Comparison of ENCODE assay signal across 8 cellular contexts in the genomic region with DNA sequence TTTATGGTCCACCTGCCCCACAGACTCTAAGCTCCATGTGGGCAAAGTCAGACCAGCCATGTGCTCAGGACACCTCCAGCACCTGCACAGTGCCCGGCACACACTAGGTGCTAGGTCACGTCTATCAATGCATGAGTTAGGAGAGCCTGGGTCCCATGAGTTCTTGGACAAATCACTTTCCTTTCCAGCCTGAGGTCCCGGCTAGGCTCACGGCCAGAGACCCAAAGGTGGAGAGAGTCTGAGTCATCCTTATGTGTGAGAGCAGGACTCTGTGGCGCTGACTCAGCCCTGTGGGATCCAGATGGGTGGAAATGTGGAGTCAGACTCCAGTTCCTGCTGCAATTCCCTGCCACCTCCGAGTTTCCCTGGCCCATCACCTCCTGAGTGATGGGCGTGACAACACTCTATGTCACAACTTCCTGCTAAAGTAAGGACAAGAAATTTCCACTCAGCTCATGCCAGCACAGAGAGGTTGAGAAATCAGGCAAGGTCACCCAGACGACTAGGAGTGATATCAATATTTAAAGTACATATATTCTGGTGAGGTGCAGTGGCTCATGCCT. TPM values are rescaled to one million over a fixed set of nuclear protein-coding genes. Genes with fewer than 3 reads are reported as not detected.
DNase-seq lines count a peak whose midpoint lies in the region; ATAC-seq and TF ChIP-seq lines count a peak whose summit lies in the region.

No MANE protein-coding gene starts in this region.

- peak overlapping the region; percentile 93 for H3K27ac Mint-ChIP-seq in MCF 10A (ENCODE audit: low read depth, unreplicated experiment)

- peaks cover 33% of the 10 kb centered on the region for H3K4me1 Mint-ChIP-seq in MCF 10A (ENCODE audit: insufficient read depth, unreplicated experiment)

- no peaks in the 10 kb centered on the region for H3K27me3 Mint-ChIP-seq in MCF 10A (ENCODE audit: insufficient read depth, unreplicated experiment)

- TF ChIP-seq POLR2A in lower leg skin (IDR thresholded peaks at IDR 0.05): no peak

- H3K9me3 ChIP-seq in aorta (ENCODE audit: control insufficient read depth, low read length): no peaks in the 10 kb centered on the region
- no peaks in the 10 kb centered on the region for H3K9me3 ChIP-seq in WERI-Rb-1 (ENCODE audit: severe bottlenecking)

- TF ChIP-seq CTCF in MCF 10A (IDR thresholded peaks at IDR 0.05; ENCODE audit: unreplicated experiment) (no peak), lower leg skin (IDR thresholded peaks at IDR 0.05) (no peak), WERI-Rb-1 (IDR thresholded peaks at IDR 0.05; ENCODE audit: low read depth, low read length) (no peak)

- no peak overlapping the region for H3K4me3 Mint-ChIP-seq in MCF 10A (ENCODE audit: unreplicated experiment)

- ATAC-seq in aorta (ENCODE audit: low FRiP score) (peak; percentile 27), GM19035 (IDR thresholded peaks at IDR 0.05; ENCODE audit: unreplicated experiment) (no peak)

- H3K27me3 ChIP-seq in aorta (ENCODE audit: control insufficient read depth in 1 of 2, insufficient read depth in 2 of 2, low read length in 1 of 2) (no peaks in the 10 kb centered on the region), WERI-Rb-1 (ENCODE audit: insufficient read depth, low read depth, severe bottlenecking) (peaks cover 3% of the 10 kb centered on the region)

- 23 to 31% methylated on average over 8 of the region's 8 CpGs for WGBS in lower leg skin, 2 donors
- 26 to 35% methylated on average over 8 of the region's 8 CpGs for WGBS in aorta, 2 donors

- DNase-seq in AG20443 (ENCODE audit: low spot score): peak; percentile 89
- peak; percentile 100 for DNase-seq in M059J (ENCODE audit: low read depth)
- DNase-seq in MCF 10A (ENCODE audit: unreplicated experiment): peak; percentile 100
- DNase-seq in lower leg skin (ENCODE audit: low spot score in 2 of 2): peak; percentile 95 to 98
- DNase-seq in aorta: peak; percentile 96 to 97
- no peak for DNase-seq in effector CD4-positive, alpha-beta T cell
- DNase-seq in WERI-Rb-1: no peak

- H3K4me3 ChIP-seq in lower leg skin (ENCODE audit: low read depth, poor library complexity, severe bottlenecking): no peak overlapping the region
- H3K4me3 ChIP-seq in aorta (ENCODE audit: low read length in 2 of 2): no peak overlapping the region
- H3K4me3 ChIP-seq in WERI-Rb-1 (ENCODE audit: low read depth, low read length): no peak overlapping the region

- intact Hi-C loops in MCF 10A (cut with micrococcal nuclease): loop anchor here (1.0 to 5.0 kb wide), 3 partner anchors 117 to 179 kb away; partner anchors contain the start of genes CDK9 and FPGS
- intact Hi-C loops in lower leg skin (cut with DNase I; ENCODE audit: low total_unique reads): no loop called here
- intact Hi-C loops in aorta (cut with DNase I): loop anchor here (5.0 kb wide), 2 partner anchors 42 to 132 kb away; partner anchors contain the start of genes AK1 (in 1 of the 2) and CDK9 (in 1 of the 2)

- no peaks in the 10 kb centered on the region for H3K36me3 Mint-ChIP-seq in MCF 10A (ENCODE audit: insufficient read depth, unreplicated experiment)

- H3K9me3 Mint-ChIP-seq in MCF 10A (ENCODE audit: unreplicated experiment): no peaks in the 10 kb centered on the region

- no peak overlapping the region for H3K27ac ChIP-seq in aorta (ENCODE audit: low read depth in 1 of 2, low read length in 2 of 2)
- no peak overlapping the region for H3K27ac ChIP-seq in WERI-Rb-1

- H3K36me3 ChIP-seq in aorta (ENCODE audit: control insufficient read depth in 1 of 2, insufficient read depth in 2 of 2, low read length in 1 of 2): no peaks in the 10 kb centered on the region
- no peaks in the 10 kb centered on the region for H3K36me3 ChIP-seq in WERI-Rb-1

- BruUV-seq in MCF 10A (replicated peaks; lab: Mats Ljungman, UMichigan): no TSS peak

- CTCF ChIA-PET in MCF 10A (lab: Yijun Ruan, JAX): interaction anchor here (0.6 to 5.0 kb wide), 11 partner anchors 10 to 331 kb away, joined by 3 to 51 read pairs (median 4); partner anchors contain the start of genes CDK9 and TOR2A

- POLR2A ChIA-PET in MCF 10A (lab: Yijun Ruan, JAX): interaction anchor here (0.6 to 6.0 kb wide), 22 partner anchors 9 to 464 kb away, joined by 3 to 35 read pairs (median 4); partner anchors contain the start of genes AK1, CDK9, FPGS and PIP5KL1

- H3K4me1 ChIP-seq in aorta (ENCODE audit: control insufficient read depth in 1 of 2, insufficient read depth in 2 of 2, low read length in 2 of 2): no peaks in the 10 kb centered on the region

RNA-seq across cellular contexts. Expression of gene ST6GALNAC4, which starts 2.5 kb away (rescaled TPM):
- total RNA-seq in M059J (2014; rRNA removed; shearing (Covaris generic)): 12.2 and 12.6 TPM in 2 replicates
- total RNA-seq in MCF 10A (2022) (36.3 and 39.5 TPM in 2 replicates), lower leg skin (10 to 100 TPM in 2 of 4 donors, 1 to 10 TPM in 2; 4.6 to 28.5 (median 16.5) TPM), aorta (10 to 100 TPM; 34.9 to 46.5 TPM)
- 10 to 100 TPM; 17.7 to 25.5 TPM for polyA plus RNA-seq in aorta

RNA-seq across cellular contexts. Expression of gene PIP5KL1, which starts 11.2 kb away (rescaled TPM):
- total RNA-seq in M059J (2014; rRNA removed; shearing (Covaris generic)): 1.6 TPM in 1 of 2 replicates, not detected in the other
- 4.0 and 5.7 TPM in 2 replicates for total RNA-seq in MCF 10A (2022)
- total RNA-seq in lower leg skin: 10 to 100 TPM in 1 of 4 donors, 1 to 10 TPM in 3; 4.1 to 11.3 (median 8.4) TPM
- total RNA-seq in aorta: 1 to 10 TPM; 3.0 TPM
- polyA plus RNA-seq in aorta: 1 to 10 TPM; 1.4 to 4.5 TPM

RNA-seq across cellular contexts. Expression of gene DPM2, which starts 18.3 kb away (rescaled TPM):
- 53.8 and 77.2 TPM in 2 replicates for total RNA-seq in M059J (2014; rRNA removed; shearing (Covaris generic))
- 41.5 and 41.8 TPM in 2 replicates for total RNA-seq in MCF 10A (2022)
- 10 to 100 TPM; 11.9 to 21.1 (median 15.8) TPM for total RNA-seq in lower leg skin
- 10 to 100 TPM; 20.0 to 26.3 TPM for total RNA-seq in aorta
- 10 to 100 TPM; 18.2 to 22.7 TPM for polyA plus RNA-seq in aorta

RNA-seq across cellular contexts. Expression of gene ST6GALNAC6, which starts 19.9 kb away (rescaled TPM):
- total RNA-seq in M059J (2014; rRNA removed; shearing (Covaris generic)): 15.9 and 29.4 TPM in 2 replicates
- total RNA-seq in MCF 10A (2022) (16.5 and 17.6 TPM in 2 replicates), lower leg skin (10 to 100 TPM; 50.5 to 72.9 (median 65.6) TPM), aorta (100 to 1,000 TPM; 103 to 125 TPM)
- polyA plus RNA-seq in aorta: 100 to 1,000 TPM; 125 to 176 TPM

RNA-seq across cellular contexts. Expression of gene AK1, which starts 41.9 kb away (rescaled TPM):
- 58.5 and 86.3 TPM in 2 replicates for total RNA-seq in M059J (2014; rRNA removed; shearing (Covaris generic))
- total RNA-seq in MCF 10A (2022): 75.9 and 94.3 TPM in 2 replicates
- 10 to 100 TPM in 3 of 4 donors, 1 to 10 TPM in 1; 9.5 to 35.4 (median 19.8) TPM for total RNA-seq in lower leg skin
- 10 to 100 TPM; 92.4 to 99.5 TPM for total RNA-seq in aorta
- polyA plus RNA-seq in aorta: 100 to 1,000 TPM; 111 to 168 TPM

Comparison
In these comparisons a context has a peak if more than half of its experiments do, and no peak if none do; other contexts are left out.
1. DNase-seq: peak in AG20443 (single experiment), M059J (single experiment), MCF 10A (single experiment), lower leg skin (2 of 2) and aorta (2 of 2); none in effector CD4-positive, alpha-beta T cell (single experiment) and WERI-Rb-1 (single experiment).